11 cellular contexts compared by ENCODE assay signal in genomic region chr11:18578975-18579598, GRCh38. TPM values are rescaled to one million over a fixed set of nuclear protein-coding genes. Genes with fewer than 3 reads are reported as not detected.
DNase-seq lines count a peak whose midpoint lies in the region; ATAC-seq and TF ChIP-seq lines count a peak whose summit lies in the region.
"Had no signal": no experiment of that assay in that cellular context is flagged by ENCODE, and none has a peak within 500 bp of the region (broad histone marks: within the 10 kb centered on the region; RNA-seq: fewer than 3 reads in every experiment).

No MANE protein-coding gene starts in this region.

- no peaks in the 10 kb centered on the region for H3K4me1 ChIP-seq in adrenal gland (replicated peaks in 1 of 2)

- no peaks in the 10 kb centered on the region for H3K9me3 ChIP-seq in adrenal gland (replicated peaks in 1 of 3)

- H3K36me3 ChIP-seq in adrenal gland (replicated peaks in 1 of 2): peaks cover 0 to 22% of the 10 kb centered on the region in 2 donors

- intact Hi-C loops in adrenal gland (cut with DNase I): no loop called here

- no peak overlapping the region for H3K4me3 ChIP-seq in adrenal gland

- H3K27me3 ChIP-seq in adrenal gland: no peaks in the 10 kb centered on the region

- no peak for TF ChIP-seq CTCF in type B pancreatic cell (conservative IDR thresholded peaks at IDR 0.05)
- TF ChIP-seq CTCF in adrenal gland (IDR thresholded peaks at IDR 0.05): no peak

- peaks cover 14% of the 10 kb centered on the region for H3K4me1 Mint-ChIP-seq in activated T-cell treated with anti-CD3 and anti-CD28 coated beads, Interleukin-2, amount 50 U/mL, for 72 hours (ENCODE audit: low read depth)
- peaks cover 8% of the 10 kb centered on the region for H3K4me1 Mint-ChIP-seq in activated naive CD8-positive, alpha-beta T cell treated with anti-CD3 and anti-CD28 coated beads for 36 hours
- no peaks in the 10 kb centered on the region for H3K4me1 Mint-ChIP-seq in type B pancreatic cell (ENCODE audit: unreplicated experiment)

- TF ChIP-seq POLR2A in adrenal gland (IDR thresholded peaks at IDR 0.05): no peak

- ATAC-seq in activated T-cell treated with anti-CD3 and anti-CD28 coated beads, Interleukin-2, amount 50 U/mL, for 72 hours (replicated peaks in 1 of 2): peak; percentile 59 to 80
- ATAC-seq in HG03159 (IDR thresholded peaks at IDR 0.05; ENCODE audit: unreplicated experiment): peak; percentile 87
- ATAC-seq in GM18520 (IDR thresholded peaks at IDR 0.05; ENCODE audit: unreplicated experiment): no peak

- H3K27ac ChIP-seq in adrenal gland: no peak overlapping the region

- WGBS in adrenal gland, 4 donors: 84 to 89% (median 87%) methylated on average over 14 of the region's 14 CpGs

- no peaks in the 10 kb centered on the region for H3K9me3 Mint-ChIP-seq in activated T-cell treated with anti-CD3 and anti-CD28 coated beads, Interleukin-2, amount 50 U/mL, for 72 hours
- no peaks in the 10 kb centered on the region for H3K9me3 Mint-ChIP-seq in activated naive CD8-positive, alpha-beta T cell treated with anti-CD3 and anti-CD28 coated beads for 36 hours
- H3K9me3 Mint-ChIP-seq in type B pancreatic cell: no peaks in the 10 kb centered on the region

- H3K27ac Mint-ChIP-seq in activated T-cell treated with anti-CD3 and anti-CD28 coated beads, Interleukin-2, amount 50 U/mL, for 72 hours: peak overlapping the region; percentile 50
- peak overlapping the region; percentile 31 for H3K27ac Mint-ChIP-seq in activated naive CD8-positive, alpha-beta T cell treated with anti-CD3 and anti-CD28 coated beads for 36 hours
- peak overlapping the region; percentile 76 for H3K27ac Mint-ChIP-seq in type B pancreatic cell

- peaks cover 0 to 6% of the 10 kb centered on the region in 2 donors for H3K36me3 Mint-ChIP-seq in activated T-cell treated with anti-CD3 and anti-CD28 coated beads, Interleukin-2, amount 50 U/mL, for 72 hours (ENCODE audit: insufficient read depth in 2 of 2)
- H3K36me3 Mint-ChIP-seq in activated naive CD8-positive, alpha-beta T cell treated with anti-CD3 and anti-CD28 coated beads for 36 hours: peaks cover 12% of the 10 kb centered on the region
- no peaks in the 10 kb centered on the region for H3K36me3 Mint-ChIP-seq in type B pancreatic cell

- H3K4me3 Mint-ChIP-seq in activated T-cell treated with anti-CD3 and anti-CD28 coated beads, Interleukin-2, amount 50 U/mL, for 72 hours: peak overlapping the region; percentile 36 to 70
- H3K4me3 Mint-ChIP-seq in activated naive CD8-positive, alpha-beta T cell treated with anti-CD3 and anti-CD28 coated beads for 36 hours: no peak overlapping the region
- H3K4me3 Mint-ChIP-seq in type B pancreatic cell: peak overlapping the region; percentile 51

- no peak for DNase-seq in activated T-cell treated with anti-CD3 and anti-CD28 coated beads, Interleukin-2, amount 50 U/mL, for 72 hours
- DNase-seq in activated T-cell treated with anti-CD3 and anti-CD28 coated beads, Interleukin-2, amount 50 U/mL, for 48 hours: no peak
- peak; percentile 4 for DNase-seq in activated naive CD8-positive, alpha-beta T cell treated with anti-CD3 and anti-CD28 coated beads for 36 hours
- DNase-seq in type B pancreatic cell (ENCODE audit: extremely low spot score, unreplicated experiment) (no peak), adrenal gland (no peak), SHP77 (lab: John Stamatoyannopoulos, UW) (no peak)
- DNase-seq: cortex of kidney, kidney, MM.1S had no signal

- no peaks in the 10 kb centered on the region for H3K27me3 Mint-ChIP-seq in activated T-cell treated with anti-CD3 and anti-CD28 coated beads, Interleukin-2, amount 50 U/mL, for 72 hours (ENCODE audit: low read depth)
- H3K27me3 Mint-ChIP-seq in activated naive CD8-positive, alpha-beta T cell treated with anti-CD3 and anti-CD28 coated beads for 36 hours: no peaks in the 10 kb centered on the region
- H3K27me3 Mint-ChIP-seq in type B pancreatic cell: no peaks in the 10 kb centered on the region

RNA-seq across cellular contexts. Expression of gene UEVLD, which starts 9.4 kb away (rescaled TPM):
- total RNA-seq in activated T-cell treated with anti-CD3 and anti-CD28 coated beads, Interleukin-2, amount 50 U/mL, for 72 hours: 10 to 100 TPM; 17.5 to 24.3 TPM
- 10 to 100 TPM; 15.4 to 15.7 TPM for total RNA-seq in activated naive CD8-positive, alpha-beta T cell treated with anti-CD3 and anti-CD28 coated beads for 36 hours
- total RNA-seq in type B pancreatic cell (ENCODE audit: low replicate concordance) (15.7 and 22.4 TPM in 2 replicates), adrenal gland (10 to 100 TPM in 7 of 8 donors, 1 to 10 TPM in 1; 9.6 to 30.1 (median 23.5) TPM)
- 10 to 100 TPM in 1 of 3 donors, 1 to 10 TPM in 2; 4.1 to 29.4 (median 6.0) TPM for polyA plus RNA-seq in adrenal gland

RNA-seq across cellular contexts. Expression of gene MISFA, which starts 20.5 kb away (rescaled TPM):
- total RNA-seq in activated T-cell treated with anti-CD3 and anti-CD28 coated beads, Interleukin-2, amount 50 U/mL, for 72 hours: 1 to 10 TPM; 1.0 to 3.1 TPM
- total RNA-seq in activated naive CD8-positive, alpha-beta T cell treated with anti-CD3 and anti-CD28 coated beads for 36 hours: 1 to 10 TPM in 1 of 2 experiments, under 1 TPM in 1; 0.54 to 1.4 TPM
- total RNA-seq in type B pancreatic cell (ENCODE audit: low replicate concordance): 4.9 and 7.0 TPM in 2 replicates
- 10 to 100 TPM in 1 of 8 donors, 1 to 10 TPM in 4, under 1 TPM in 1, not detected in 2; 0.55 to 17.3 (median 3.5) TPM for total RNA-seq in adrenal gland
- 1 to 10 TPM; 1.8 to 8.7 (median 3.7) TPM for polyA plus RNA-seq in adrenal gland

RNA-seq across cellular contexts. Expression of gene TSG101, which starts 52.3 kb away (rescaled TPM):
- 10 to 100 TPM; 48.3 to 59.0 TPM for total RNA-seq in activated T-cell treated with anti-CD3 and anti-CD28 coated beads, Interleukin-2, amount 50 U/mL, for 72 hours
- 10 to 100 TPM; 38.5 to 46.4 TPM for total RNA-seq in activated naive CD8-positive, alpha-beta T cell treated with anti-CD3 and anti-CD28 coated beads for 36 hours
- 54.4 and 60.6 TPM in 2 replicates for total RNA-seq in type B pancreatic cell (ENCODE audit: low replicate concordance)
- 100 to 1,000 TPM in 3 of 8 donors, 10 to 100 TPM in 5; 56.4 to 172 (median 74.3) TPM for total RNA-seq in adrenal gland
- 100 to 1,000 TPM in 1 of 3 donors, 10 to 100 TPM in 2; 33.1 to 208 (median 37.2) TPM for polyA plus RNA-seq in adrenal gland

RNA-seq across cellular contexts. Expression of gene SPTY2D1, which starts 55.1 kb away (rescaled TPM):
- total RNA-seq in activated T-cell treated with anti-CD3 and anti-CD28 coated beads, Interleukin-2, amount 50 U/mL, for 72 hours: 10 to 100 TPM; 23.1 to 25.3 TPM
- total RNA-seq in activated naive CD8-positive, alpha-beta T cell treated with anti-CD3 and anti-CD28 coated beads for 36 hours: 10 to 100 TPM; 23.3 to 23.4 TPM
- total RNA-seq in type B pancreatic cell (ENCODE audit: low replicate concordance): 20.8 and 31.7 TPM in 2 replicates
- total RNA-seq in adrenal gland: 10 to 100 TPM; 11.1 to 26.4 (median 18.6) TPM
- polyA plus RNA-seq in adrenal gland: 10 to 100 TPM in 1 of 3 donors, 1 to 10 TPM in 2; 2.5 to 44.5 (median 3.1) TPM
